1 cellular context compared by ENCODE assay signal in the genomic region with DNA sequence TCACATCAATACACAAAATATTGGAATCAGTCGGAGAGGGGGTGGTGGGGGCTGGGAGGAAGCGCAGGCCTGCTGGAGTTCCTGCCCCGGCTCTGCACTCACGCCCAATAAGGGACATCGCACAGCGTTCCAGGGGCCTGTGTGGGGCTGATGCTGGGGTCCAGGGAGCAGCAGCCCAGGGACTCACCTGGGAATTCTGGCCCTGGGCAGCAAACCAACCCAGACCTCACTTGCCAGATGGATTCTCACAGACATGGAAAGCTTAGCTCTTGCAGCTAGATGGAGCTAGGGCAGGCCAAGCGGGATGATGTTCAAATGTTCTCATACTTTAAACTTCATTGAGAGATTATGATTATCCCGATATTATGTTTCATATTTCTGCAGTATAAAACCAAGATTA.
TF ChIP-seq lines count a peak whose summit lies in the region.

No MANE protein-coding gene starts in this region.

TF ChIP-seq in GM23338, 12 proteins besides CTCF, POLR2A, EP300 and RAD21 (continued from another document):
- TF ChIP-seq CREB1 (CRISPR knock-in tag; IDR thresholded peaks at IDR 0.05; ENCODE audit: low read depth) (no peak), EZH2 (IDR thresholded peaks at IDR 0.05; ENCODE audit: low read depth, unreplicated experiment) (no peak), NANOG (IDR thresholded peaks at IDR 0.05; ENCODE audit: borderline replicate concordance) (no peak)
- TF ChIP-seq, protein P1, sequence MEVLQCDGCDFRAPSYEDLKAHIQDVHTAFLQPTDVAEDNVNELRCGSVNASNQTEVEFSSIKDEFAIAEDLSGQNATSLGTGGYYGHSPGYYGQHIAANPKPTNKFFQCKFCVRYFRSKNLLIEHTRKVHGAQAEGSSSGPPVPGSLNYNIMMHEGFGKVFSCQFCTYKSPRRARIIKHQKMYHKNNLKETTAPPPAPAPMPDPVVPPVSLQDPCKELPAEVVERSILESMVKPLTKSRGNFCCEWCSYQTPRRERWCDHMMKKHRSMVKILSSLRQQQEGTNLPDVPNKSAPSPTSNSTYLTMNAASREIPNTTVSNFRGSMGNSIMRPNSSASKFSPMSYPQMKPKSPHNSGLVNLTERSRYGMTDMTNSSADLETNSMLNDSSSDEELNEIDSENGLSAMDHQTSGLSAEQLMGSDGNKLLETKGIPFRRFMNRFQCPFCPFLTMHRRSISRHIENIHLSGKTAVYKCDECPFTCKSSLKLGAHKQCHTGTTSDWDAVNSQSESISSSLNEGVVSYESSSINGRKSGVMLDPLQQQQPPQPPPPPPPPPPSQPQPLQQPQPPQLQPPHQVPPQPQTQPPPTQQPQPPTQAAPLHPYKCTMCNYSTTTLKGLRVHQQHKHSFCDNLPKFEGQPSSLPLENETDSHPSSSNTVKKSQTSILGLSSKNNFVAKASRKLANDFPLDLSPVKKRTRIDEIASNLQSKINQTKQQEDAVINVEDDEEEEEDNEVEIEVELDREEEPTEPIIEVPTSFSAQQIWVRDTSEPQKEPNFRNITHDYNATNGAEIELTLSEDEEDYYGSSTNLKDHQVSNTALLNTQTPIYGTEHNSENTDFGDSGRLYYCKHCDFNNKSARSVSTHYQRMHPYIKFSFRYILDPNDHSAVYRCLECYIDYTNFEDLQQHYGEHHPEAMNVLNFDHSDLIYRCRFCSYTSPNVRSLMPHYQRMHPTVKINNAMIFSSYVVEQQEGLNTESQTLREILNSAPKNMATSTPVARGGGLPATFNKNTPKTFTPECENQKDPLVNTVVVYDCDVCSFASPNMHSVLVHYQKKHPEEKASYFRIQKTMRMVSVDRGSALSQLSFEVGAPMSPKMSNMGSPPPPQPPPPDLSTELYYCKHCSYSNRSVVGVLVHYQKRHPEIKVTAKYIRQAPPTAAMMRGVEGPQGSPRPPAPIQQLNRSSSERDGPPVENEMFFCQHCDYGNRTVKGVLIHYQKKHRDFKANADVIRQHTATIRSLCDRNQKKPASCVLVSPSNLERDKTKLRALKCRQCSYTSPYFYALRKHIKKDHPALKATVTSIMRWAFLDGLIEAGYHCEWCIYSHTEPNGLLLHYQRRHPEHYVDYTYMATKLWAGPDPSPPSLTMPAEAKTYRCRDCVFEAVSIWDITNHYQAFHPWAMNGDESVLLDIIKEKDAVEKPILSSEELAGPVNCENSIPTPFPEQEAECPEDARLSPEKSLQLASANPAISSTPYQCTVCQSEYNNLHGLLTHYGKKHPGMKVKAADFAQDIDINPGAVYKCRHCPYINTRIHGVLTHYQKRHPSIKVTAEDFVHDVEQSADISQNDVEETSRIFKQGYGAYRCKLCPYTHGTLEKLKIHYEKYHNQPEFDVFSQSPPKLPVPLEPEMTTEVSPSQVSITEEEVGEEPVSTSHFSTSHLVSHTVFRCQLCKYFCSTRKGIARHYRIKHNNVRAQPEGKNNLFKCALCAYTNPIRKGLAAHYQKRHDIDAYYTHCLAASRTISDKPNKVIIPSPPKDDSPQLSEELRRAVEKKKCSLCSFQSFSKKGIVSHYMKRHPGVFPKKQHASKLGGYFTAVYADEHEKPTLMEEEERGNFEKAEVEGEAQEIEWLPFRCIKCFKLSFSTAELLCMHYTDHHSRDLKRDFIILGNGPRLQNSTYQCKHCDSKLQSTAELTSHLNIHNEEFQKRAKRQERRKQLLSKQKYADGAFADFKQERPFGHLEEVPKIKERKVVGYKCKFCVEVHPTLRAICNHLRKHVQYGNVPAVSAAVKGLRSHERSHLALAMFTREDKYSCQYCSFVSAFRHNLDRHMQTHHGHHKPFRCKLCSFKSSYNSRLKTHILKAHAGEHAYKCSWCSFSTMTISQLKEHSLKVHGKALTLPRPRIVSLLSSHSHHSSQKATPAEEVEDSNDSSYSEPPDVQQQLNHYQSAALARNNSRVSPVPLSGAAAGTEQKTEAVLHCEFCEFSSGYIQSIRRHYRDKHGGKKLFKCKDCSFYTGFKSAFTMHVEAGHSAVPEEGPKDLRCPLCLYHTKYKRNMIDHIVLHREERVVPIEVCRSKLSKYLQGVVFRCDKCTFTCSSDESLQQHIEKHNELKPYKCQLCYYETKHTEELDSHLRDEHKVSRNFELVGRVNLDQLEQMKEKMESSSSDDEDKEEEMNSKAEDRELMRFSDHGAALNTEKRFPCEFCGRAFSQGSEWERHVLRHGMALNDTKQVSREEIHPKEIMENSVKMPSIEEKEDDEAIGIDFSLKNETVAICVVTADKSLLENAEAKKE (CRISPR knock-in tag; IDR thresholded peaks at IDR 0.05): no peak
- TF ChIP-seq, protein P2, sequence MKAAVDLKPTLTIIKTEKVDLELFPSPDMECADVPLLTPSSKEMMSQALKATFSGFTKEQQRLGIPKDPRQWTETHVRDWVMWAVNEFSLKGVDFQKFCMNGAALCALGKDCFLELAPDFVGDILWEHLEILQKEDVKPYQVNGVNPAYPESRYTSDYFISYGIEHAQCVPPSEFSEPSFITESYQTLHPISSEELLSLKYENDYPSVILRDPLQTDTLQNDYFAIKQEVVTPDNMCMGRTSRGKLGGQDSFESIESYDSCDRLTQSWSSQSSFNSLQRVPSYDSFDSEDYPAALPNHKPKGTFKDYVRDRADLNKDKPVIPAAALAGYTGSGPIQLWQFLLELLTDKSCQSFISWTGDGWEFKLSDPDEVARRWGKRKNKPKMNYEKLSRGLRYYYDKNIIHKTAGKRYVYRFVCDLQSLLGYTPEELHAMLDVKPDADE (IDR thresholded peaks at IDR 0.05): no peak
